In genomic region chr12:6944381-6945186, GRCh38 we compare ENCODE assay signal across 1 cellular context.
TF ChIP-seq lines count a peak whose summit lies in the region.

No MANE protein-coding gene starts in this region.

TF ChIP-seq in GM12878, 131 proteins besides CTCF, POLR2A, EP300 and RAD21 (continues in another document):
- no peak for TF ChIP-seq SUZ12 (IDR thresholded peaks at IDR 0.05; ENCODE audit: unreplicated experiment)
- peak; percentile 36; the same call in 1 of the 2 replicates for TF ChIP-seq MXI1 (IDR thresholded peaks at IDR 0.05; ENCODE audit: low read depth, low read length)
- no peak for TF ChIP-seq FOXK2 (IDR thresholded peaks at IDR 0.05)
- peak; percentile 97 for TF ChIP-seq IKZF2 (IDR thresholded peaks at IDR 0.05)
- TF ChIP-seq E2F8 (IDR thresholded peaks at IDR 0.05; ENCODE audit: low read depth, partially characterized antibody), result peak; percentile 25
- TF ChIP-seq RFX5 (IDR thresholded peaks at IDR 0.05; ENCODE audit: low read depth, low read length), result no peak
- peak; percentile 85; the same call in 1 of the 2 replicates for TF ChIP-seq ZSCAN29 (IDR thresholded peaks at IDR 0.05)
- TF ChIP-seq ZNF217 (IDR thresholded peaks at IDR 0.05), result no peak
- no peak for TF ChIP-seq TARDBP (IDR thresholded peaks at IDR 0.05; ENCODE audit: borderline replicate concordance)
- TF ChIP-seq SREBF2 (IDR thresholded peaks at IDR 0.05; ENCODE audit: low read length), result no peak
- no peak for TF ChIP-seq CEBPB (IDR thresholded peaks at IDR 0.05; ENCODE audit: borderline replicate concordance in 1 of 2, low read depth in 2 of 2, low read length in 2 of 2)
- TF ChIP-seq TAF1 (IDR thresholded peaks at IDR 0.05; ENCODE audit: borderline replicate concordance, low read depth, low read length), result peak; percentile 11; the same call in 1 of the 2 replicates
- peak; percentile 44; the same call in 1 of the 2 replicates for TF ChIP-seq RAD51 (IDR thresholded peaks at IDR 0.05)
- no peak for TF ChIP-seq MYB (IDR thresholded peaks at IDR 0.05; ENCODE audit: borderline replicate concordance, low read depth, low read length)
- no peak for TF ChIP-seq MTA2 (IDR thresholded peaks at IDR 0.05; ENCODE audit: low read depth)
- TF ChIP-seq NRF1 (conservative IDR thresholded peaks at IDR 0.05; ENCODE audit: low read depth, low read length), result no peak
- no peak for TF ChIP-seq SREBF1 (IDR thresholded peaks at IDR 0.05; ENCODE audit: low read length)
- TF ChIP-seq ATF3 (IDR thresholded peaks at IDR 0.05; ENCODE audit: borderline replicate concordance, extremely low read depth, low read depth, low read length), result no peak
- TF ChIP-seq KAT2A (conservative IDR thresholded peaks at IDR 0.05; ENCODE audit: control insufficient read depth, low read depth, low read length), result no peak
- no peak for TF ChIP-seq NFIC (IDR thresholded peaks at IDR 0.05; ENCODE audit: low read depth, low read length)
- no peak for TF ChIP-seq RELA (IDR thresholded peaks at IDR 0.05; ENCODE audit: borderline replicate concordance, partially characterized antibody)
- TF ChIP-seq SMAD1 (IDR thresholded peaks at IDR 0.05; ENCODE audit: low read depth, partially characterized antibody), result no peak
- TF ChIP-seq DPF2 (IDR thresholded peaks at IDR 0.05), result 0 out of 2 replicates have a peak, but pooled peaks have one; percentile 8
- peak; percentile 54; the same call in 1 of the 2 replicates for TF ChIP-seq MLLT1 (IDR thresholded peaks at IDR 0.05)
- TF ChIP-seq FOXM1 (IDR thresholded peaks at IDR 0.05; ENCODE audit: low read depth, low read length), result no peak
- no peak for TF ChIP-seq CREB1 (IDR thresholded peaks at IDR 0.05; ENCODE audit: low read depth)
- TF ChIP-seq ZBTB33 (IDR thresholded peaks at IDR 0.05), result no peak
- TF ChIP-seq RUNX3 (IDR thresholded peaks at IDR 0.05; ENCODE audit: low read length), result no peak
- TF ChIP-seq ZBTB11 (CRISPR knock-in tag; IDR thresholded peaks at IDR 0.05), result no peak; the same call in 1 of the 2 replicates
- TF ChIP-seq LARP7 (IDR thresholded peaks at IDR 0.05), result peak; percentile 37; the same call in 1 of the 2 replicates
- peak; percentile 88 for TF ChIP-seq GATAD2B (conservative IDR thresholded peaks at IDR 0.05; ENCODE audit: low read depth)
- no peak for TF ChIP-seq EGR1 (IDR thresholded peaks at IDR 0.05; ENCODE audit: borderline replicate concordance in 1 of 2, low read depth in 2 of 2, low read length in 2 of 2)
- peak; percentile 96 for TF ChIP-seq ELK1 (IDR thresholded peaks at IDR 0.05; ENCODE audit: low read depth, low read length)
- peak; percentile 84 for TF ChIP-seq BCL11A (IDR thresholded peaks at IDR 0.05; ENCODE audit: low read depth, low read length)
- TF ChIP-seq SIX5 (IDR thresholded peaks at IDR 0.05; ENCODE audit: low read depth, low read length, severe bottlenecking), result no peak
- TF ChIP-seq ESRRA (IDR thresholded peaks at IDR 0.05; ENCODE audit: low read length), result no peak
- TF ChIP-seq RB1 (IDR thresholded peaks at IDR 0.05; ENCODE audit: borderline replicate concordance), result peak; percentile 95; the same call in 1 of the 2 replicates
- peak; percentile 69 for TF ChIP-seq JUNB (IDR thresholded peaks at IDR 0.05)
- no peak for TF ChIP-seq NFXL1 (IDR thresholded peaks at IDR 0.05; ENCODE audit: borderline replicate concordance)
- no peak for TF ChIP-seq BCLAF1 (IDR thresholded peaks at IDR 0.05)
- no peak for TF ChIP-seq ZBTB4 (CRISPR knock-in tag; IDR thresholded peaks at IDR 0.05)
- TF ChIP-seq STAT3 (IDR thresholded peaks at IDR 0.05; ENCODE audit: low read depth, low read length), result no peak
- no peak; the same call in 1 of the 2 replicates for TF ChIP-seq HDGF (IDR thresholded peaks at IDR 0.05)
- TF ChIP-seq TCF7 (IDR thresholded peaks at IDR 0.05; ENCODE audit: borderline replicate concordance), result no peak
- TF ChIP-seq E4F1 (IDR thresholded peaks at IDR 0.05; ENCODE audit: borderline replicate concordance, partially characterized antibody), result no peak
